Comparison of ENCODE assay signal across 11 cellular contexts in the genomic region with DNA sequence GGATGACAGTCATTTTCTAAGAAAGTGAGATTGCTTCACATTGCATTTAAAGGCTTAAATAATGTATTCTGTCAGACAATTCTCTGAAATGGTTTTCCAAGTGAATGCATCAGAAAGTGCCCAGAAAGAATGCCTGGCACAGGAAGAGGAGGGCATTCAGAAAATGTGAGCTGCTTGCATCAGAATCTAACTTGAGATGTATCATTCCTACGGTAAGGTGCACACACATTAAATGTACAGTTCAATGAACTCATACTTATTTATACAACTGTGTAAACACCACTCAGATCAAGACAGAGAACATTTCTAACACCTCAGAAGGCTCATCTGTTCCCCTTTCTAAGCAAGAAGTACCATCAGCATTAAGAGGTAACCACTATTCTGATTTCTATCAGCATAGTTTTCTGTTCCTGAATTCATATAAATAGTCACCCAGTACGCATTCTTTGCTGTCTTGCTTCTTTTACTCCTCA.
DNase-seq lines count a peak whose midpoint lies in the region; ATAC-seq, FAIRE-seq and TF ChIP-seq lines count a peak whose summit lies in the region.
"Had no signal": no experiment of that assay in that cellular context is flagged by ENCODE, and none has a peak within 500 bp of the region (broad histone marks: within the 10 kb centered on the region; RNA-seq: fewer than 3 reads in every experiment).

No MANE protein-coding gene starts in this region.

- ATAC-seq in GM19351 (IDR thresholded peaks at IDR 0.05; ENCODE audit: unreplicated experiment) (peak; percentile 95), HG02885 (IDR thresholded peaks at IDR 0.05; ENCODE audit: poor library complexity, unreplicated experiment) (peak; percentile 91)

- H3K36me3 Mint-ChIP-seq in T-helper 1 cell treated with Interleukin-12 subunit alpha and Interleukin-12 subunit beta and Interleukin-4 antibody, amounts not matched to agents 30 μg/mL and 1 μg/mL, for 36 hours (ENCODE audit: low read depth), result no peaks in the 10 kb centered on the region
- H3K36me3 Mint-ChIP-seq in nephron progenitor cell (ENCODE audit: low read depth) (peaks cover 13% of the 10 kb centered on the region), mesothelial cell of epicardium (peaks cover 7% of the 10 kb centered on the region)

- DNase-seq in GM13976 (ENCODE audit: low spot score) (peak; percentile 14), small intestine (no peak), amygdala (lab: John Stamatoyannopoulos, UW) (no peak), nephron progenitor cell (no peak), mesothelial cell of epicardium (ENCODE audit: low spot score in 2 of 2, unreplicated experiment in 2 of 2) (no peak)
- DNase-seq: activated effector memory CD4-positive, alpha-beta T cell treated with anti-CD3 and anti-CD28 coated beads, Interleukin-2, amount 50 U/mL, for 16 hours; immature natural killer cell; NCI-H2107 had no signal

- no peaks in the 10 kb centered on the region for H3K9me3 ChIP-seq in small intestine (ENCODE audit: control insufficient read depth, low read depth)

- 65 to 78% (median 75%) methylated on average over 2 of the region's 2 CpGs for WGBS in small intestine, 3 donors

- H3K4me1 ChIP-seq in small intestine (ENCODE audit: control insufficient read depth in 2 of 2, insufficient read depth in 1 of 2, low read depth in 1 of 2, low read length in 1 of 2), result no peaks in the 10 kb centered on the region

- in situ Hi-C loops in GM13976 (cut with MboI; ENCODE audit: low sequenced_read_pairs, unreplicated experiment), result no loop called here

- H3K4me1 Mint-ChIP-seq in T-helper 1 cell treated with Interleukin-12 subunit alpha and Interleukin-12 subunit beta and Interleukin-4 antibody, amounts not matched to agents 30 μg/mL and 1 μg/mL, for 36 hours (ENCODE audit: low read depth), result peaks cover 8% of the 10 kb centered on the region
- peaks cover 9% of the 10 kb centered on the region for H3K4me1 Mint-ChIP-seq in nephron progenitor cell
- H3K4me1 Mint-ChIP-seq in mesothelial cell of epicardium, result peaks cover 6% of the 10 kb centered on the region
- H3K4me1 Mint-ChIP-seq: immature natural killer cell had no signal

- peak overlapping the region; percentile 8 for H3K27ac Mint-ChIP-seq in T-helper 1 cell treated with Interleukin-12 subunit alpha and Interleukin-12 subunit beta and Interleukin-4 antibody, amounts not matched to agents 30 μg/mL and 1 μg/mL, for 36 hours
- no peak overlapping the region for H3K27ac Mint-ChIP-seq in nephron progenitor cell
- no peak overlapping the region for H3K27ac Mint-ChIP-seq in mesothelial cell of epicardium
- H3K27ac Mint-ChIP-seq: immature natural killer cell had no signal

- H3K27me3 Mint-ChIP-seq in T-helper 1 cell treated with Interleukin-12 subunit alpha and Interleukin-12 subunit beta and Interleukin-4 antibody, amounts not matched to agents 30 μg/mL and 1 μg/mL, for 36 hours (ENCODE audit: low read depth), result no peaks in the 10 kb centered on the region
- H3K27me3 Mint-ChIP-seq in nephron progenitor cell (ENCODE audit: low read depth, poor library complexity) (peaks cover 4% of the 10 kb centered on the region), mesothelial cell of epicardium (ENCODE audit: low read depth) (peaks cover 4% of the 10 kb centered on the region)

- no peak for FAIRE-seq in small intestine (lab: Jason Lieb, UNC)

- TF ChIP-seq CTCF in GM13976 (IDR thresholded peaks at IDR 0.05; ENCODE audit: borderline replicate concordance, control extremely low read depth, extremely low read depth, insufficient read depth, missing control alignments), result no peak
- TF ChIP-seq CTCF in nephron progenitor cell (IDR thresholded peaks at IDR 0.05), result no peak
- no peak for TF ChIP-seq CTCF in mesothelial cell of epicardium (IDR thresholded peaks at IDR 0.05; ENCODE audit: unreplicated experiment)

- no peak overlapping the region for H3K27ac ChIP-seq in small intestine (ENCODE audit: low read depth in 1 of 2, low read length in 1 of 2)

- H3K9me3 Mint-ChIP-seq in T-helper 1 cell treated with Interleukin-12 subunit alpha and Interleukin-12 subunit beta and Interleukin-4 antibody, amounts not matched to agents 30 μg/mL and 1 μg/mL, for 36 hours, result peaks cover 21% of the 10 kb centered on the region
- H3K9me3 Mint-ChIP-seq in nephron progenitor cell (peaks cover 17% of the 10 kb centered on the region), mesothelial cell of epicardium (peaks cover 8% of the 10 kb centered on the region)

- no peaks in the 10 kb centered on the region for H3K27me3 ChIP-seq in small intestine (ENCODE audit: control insufficient read depth in 2 of 2, insufficient read depth in 2 of 2, low read length in 2 of 2)

- H3K36me3 ChIP-seq in small intestine (ENCODE audit: control insufficient read depth in 2 of 2, insufficient read depth in 2 of 2, low read length in 2 of 2), result no peaks in the 10 kb centered on the region

- no peak overlapping the region for H3K4me3 ChIP-seq in small intestine (ENCODE audit: low read depth in 1 of 2, low read length in 2 of 2)

- H3K4me3 Mint-ChIP-seq in T-helper 1 cell treated with Interleukin-12 subunit alpha and Interleukin-12 subunit beta and Interleukin-4 antibody, amounts not matched to agents 30 μg/mL and 1 μg/mL, for 36 hours, result no peak overlapping the region
- H3K4me3 Mint-ChIP-seq in nephron progenitor cell (no peak overlapping the region), mesothelial cell of epicardium (no peak overlapping the region)
- H3K4me3 Mint-ChIP-seq: immature natural killer cell had no signal
